34 cellular contexts compared by ENCODE assay signal in genomic region chr12:69028941-69029729, GRCh38.
A peak's percentile ranks its signal among the peaks of the same experiment; 100 is the strongest.
DNase-seq lines count a peak whose midpoint lies in the region; ATAC-seq and TF ChIP-seq lines count a peak whose summit lies in the region.
"Had no signal": no experiment of that assay in that cellular context is flagged by ENCODE, and none has a peak within 500 bp of the region (broad histone marks: within the 10 kb centered on the region; RNA-seq: fewer than 3 reads in every experiment).

No MANE protein-coding gene starts in this region.

- H4K91ac ChIP-seq in trophoblast cell (ENCODE audit: low read depth, low read length): no peak overlapping the region

- H4K20me1 ChIP-seq in fibroblast of lung (ENCODE audit: control insufficient read depth, extremely low read depth, insufficient read depth, low read length): no peaks in the 10 kb centered on the region

- H3K9me3 Mint-ChIP-seq in HFFc6: no peaks in the 10 kb centered on the region; the same call in 1 of the 2 replicates
- H3K9me3 Mint-ChIP-seq: activated CD8-positive, alpha-beta T cell treated with anti-CD3 and anti-CD28 coated beads for 36 hours; activated T-helper 1 cell treated with anti-CD3 and anti-CD28 coated beads, Interleukin-12 subunit alpha, Interleukin-12 subunit beta, Interleukin-2, Interleukin-4 antibody, amounts not matched to agents 30 ng/mL and 10 ng/mL and 1 ng/mL, durations not matched to agents 14 hours and 24 hours and 36 hours; natural killer cell treated with Interleukin-12 subunit alpha and Interleukin-12 subunit beta and Interleukin-15 and Interleukin-18, amount 100 ng/mL, for 72 hours had no signal

- H3K27me3 ChIP-seq in fibroblast of lung (ENCODE audit: control insufficient read depth, insufficient read depth, low read length) (no peaks in the 10 kb centered on the region), trophoblast cell (ENCODE audit: insufficient read depth, low read length) (no peaks in the 10 kb centered on the region)
- H3K27me3 ChIP-seq: gastroesophageal sphincter, suprapubic skin, upper lobe of right lung had no signal

- H3K14ac ChIP-seq in trophoblast cell (ENCODE audit: low read length): no peak overlapping the region

- H3K4ac ChIP-seq in trophoblast cell (ENCODE audit: low read depth, low read length): no peak overlapping the region

- H3K79me2 ChIP-seq in fibroblast of lung (ENCODE audit: control insufficient read depth, insufficient read depth, low read length) (no peaks in the 10 kb centered on the region), trophoblast cell (ENCODE audit: control insufficient read depth, insufficient read depth, low read length, poor library complexity) (no peaks in the 10 kb centered on the region)
- H3K79me2 ChIP-seq: parathyroid adenoma had no signal

- TF ChIP-seq CTCF in HFFc6 (IDR thresholded peaks at IDR 0.05) (no peak), fibroblast of lung (conservative IDR thresholded peaks at IDR 0.05 in 1 of 2, IDR thresholded peaks at IDR 0.05 in 1 of 2; ENCODE audit: low read depth in 1 of 2, low read length in 2 of 2) (no peak)

- H2BK120ac ChIP-seq in trophoblast cell (ENCODE audit: insufficient read depth, low read length, poor library complexity): no peak overlapping the region

- no peak overlapping the region for H2AK5ac ChIP-seq in trophoblast cell (ENCODE audit: low read length)

- peak; percentile 25 for DNase-seq in HFFc6
- DNase-seq in T1000 (lab: John Stamatoyannopoulos, UW): peak; percentile 90
- peak; percentile 8 to 9 for DNase-seq in fibroblast of lung (ENCODE audit: low read depth in 2 of 2)
- peak in 1 of 2 donors; percentile 59 for DNase-seq in trophoblast cell
- no peak for DNase-seq in activated CD4-positive, alpha-beta T cell treated with anti-CD3 and anti-CD28 coated beads, Interleukin-2, amount 50 U/mL, for 48 hours
- DNase-seq: activated CD4-positive, alpha-beta T cell treated with anti-CD3 and anti-CD28 coated beads for 1 hour; activated CD8-positive, alpha-beta memory T cell treated with anti-CD3 and anti-CD28 coated beads, Interleukin-2, amount 50 U/mL, for 48 hours; activated CD8-positive, alpha-beta T cell treated with anti-CD3 and anti-CD28 coated beads for 36 hours; activated naive CD4-positive, alpha-beta T cell treated with Interleukin-2 at 50 U/mL for 16 hours; amniotic stem cell; C1 segment of cervical spinal cord; COR-L47; DMS53; effector CD8-positive, alpha-beta T cell; GDM1; KBM-7; lower lobe of right lung; MM.1S; mucosa of descending colon; NCI-H1105 treated with DMSO at 0.1 percent for 48 hours; NCI-H187 treated with DMSO at 0.1 percent for 48 hours; NCI-H2171; retina; small intestine; stimulated activated naive CD4-positive, alpha-beta T cell treated with Interleukin-2 at 50 U/mL for 16 hours; upper lobe of right lung had no signal

- H2AFZ ChIP-seq in fibroblast of lung (ENCODE audit: low read length) (no peak overlapping the region), trophoblast cell (ENCODE audit: insufficient read depth, low read length, poor library complexity) (no peak overlapping the region)
- H2AFZ ChIP-seq: parathyroid adenoma had no signal

- H3K4me2 ChIP-seq in fibroblast of lung (ENCODE audit: extremely low read depth, insufficient read depth, low read length) (no peak overlapping the region), trophoblast cell (ENCODE audit: low read length) (no peak overlapping the region)

- no peaks in the 10 kb centered on the region for H3K36me3 Mint-ChIP-seq in HFFc6 (ENCODE audit: low read depth)
- H3K36me3 Mint-ChIP-seq: natural killer cell treated with Interleukin-12 subunit alpha and Interleukin-12 subunit beta and Interleukin-15 and Interleukin-18, amount 100 ng/mL, for 72 hours had no signal

- H4K8ac ChIP-seq in trophoblast cell (ENCODE audit: low read depth, low read length): peak overlapping the region; percentile 3

- H3K9ac ChIP-seq in fibroblast of lung (ENCODE audit: insufficient read depth, low read length): no peak overlapping the region
- no peak overlapping the region for H3K9ac ChIP-seq in trophoblast cell (ENCODE audit: low read length)
- H3K9ac ChIP-seq: parathyroid adenoma had no signal

- H3K23ac ChIP-seq in trophoblast cell (ENCODE audit: low read length): no peak overlapping the region

- no peak overlapping the region for H2BK12ac ChIP-seq in trophoblast cell (ENCODE audit: low read length)

- no CpG with 5 or more reads among the region's 11 CpGs for WGBS in trophoblast cell (ENCODE audit: extremely low coverage, insufficient coverage, insufficient read length)

- no peaks in the 10 kb centered on the region for H3K79me1 ChIP-seq in trophoblast cell (ENCODE audit: low read length)

- H3K4me3 ChIP-seq in fibroblast of lung (replicated peaks in 1 of 4; ENCODE audit: control extremely low read depth in 1 of 4, insufficient read depth in 1 of 4, low read depth in 3 of 4, low read length in 4 of 4) (no peak overlapping the region), trophoblast cell (ENCODE audit: low read depth, low read length) (no peak overlapping the region)
- H3K4me3 ChIP-seq: gastroesophageal sphincter, lower lobe of right lung, mucosa of descending colon, suprapubic skin, upper lobe of right lung had no signal

- H3K4me1 ChIP-seq in fibroblast of lung (ENCODE audit: control insufficient read depth, extremely low read depth, insufficient read depth, low read length) (no peaks in the 10 kb centered on the region), trophoblast cell (ENCODE audit: control insufficient read depth in 1 of 2, insufficient read depth in 2 of 2, low read length in 2 of 2) (peaks cover 0 to 4% of the 10 kb centered on the region in 2 experiments)
- H3K4me1 ChIP-seq: gastroesophageal sphincter, lower lobe of right lung, parathyroid adenoma, upper lobe of right lung had no signal

- H3K4me1 Mint-ChIP-seq in HFFc6 (ENCODE audit: low read depth): peaks cover 65% of the 10 kb centered on the region

- no peak overlapping the region for H3K4me3 Mint-ChIP-seq in HFFc6
- H3K4me3 Mint-ChIP-seq: activated CD8-positive, alpha-beta T cell treated with anti-CD3 and anti-CD28 coated beads for 36 hours; activated T-helper 1 cell treated with anti-CD3 and anti-CD28 coated beads, Interleukin-12 subunit alpha, Interleukin-12 subunit beta, Interleukin-2, Interleukin-4 antibody, amounts not matched to agents 30 ng/mL and 10 ng/mL and 1 ng/mL, durations not matched to agents 14 hours and 24 hours and 36 hours; natural killer cell treated with Interleukin-12 subunit alpha and Interleukin-12 subunit beta and Interleukin-15 and Interleukin-18, amount 100 ng/mL, for 72 hours had no signal

- H3K9me3 ChIP-seq in fibroblast of lung (ENCODE audit: control insufficient read depth, insufficient read depth, low read depth, low read length): no peaks in the 10 kb centered on the region
- H3K9me3 ChIP-seq in trophoblast cell (ENCODE audit: insufficient read depth, low read depth, low read length): no peaks in the 10 kb centered on the region
- H3K9me3 ChIP-seq: gastroesophageal sphincter, lower lobe of right lung, mucosa of descending colon, suprapubic skin, upper lobe of right lung had no signal

- H3K36me3 ChIP-seq in fibroblast of lung (ENCODE audit: control insufficient read depth, insufficient read depth, low read length) (no peaks in the 10 kb centered on the region), trophoblast cell (ENCODE audit: control insufficient read depth in 1 of 2, insufficient read depth in 2 of 2, low read length in 2 of 2) (no peaks in the 10 kb centered on the region)
- H3K36me3 ChIP-seq: gastroesophageal sphincter, lower lobe of right lung, suprapubic skin, upper lobe of right lung had no signal

- H3K27me3 Mint-ChIP-seq in HFFc6 (ENCODE audit: insufficient read depth): no peaks in the 10 kb centered on the region

- ATAC-seq in GM19467 (IDR thresholded peaks at IDR 0.05; ENCODE audit: unreplicated experiment) (no peak), HG02973 (IDR thresholded peaks at IDR 0.05; ENCODE audit: unreplicated experiment) (no peak), HG03432 (IDR thresholded peaks at IDR 0.05; ENCODE audit: unreplicated experiment) (no peak)
- ATAC-seq: activated CD8-positive, alpha-beta T cell treated with anti-CD3 and anti-CD28 coated beads for 36 hours; gastroesophageal sphincter; lower lobe of right lung; mucosa of descending colon; natural killer cell treated with Interleukin-12 subunit alpha and Interleukin-12 subunit beta and Interleukin-15 and Interleukin-18, amount 100 ng/mL, for 72 hours; upper lobe of right lung had no signal

- H3K18ac ChIP-seq in trophoblast cell (ENCODE audit: low read length): no peak overlapping the region

- H3K27ac ChIP-seq in fibroblast of lung (ENCODE audit: insufficient read depth, low read length) (no peak overlapping the region), trophoblast cell (ENCODE audit: low read depth, low read length) (no peak overlapping the region)
- H3K27ac ChIP-seq: gastroesophageal sphincter, lower lobe of right lung, parathyroid adenoma, suprapubic skin, upper lobe of right lung had no signal

- peak overlapping the region; percentile 16 for H3K27ac Mint-ChIP-seq in HFFc6
- H3K27ac Mint-ChIP-seq: activated CD8-positive, alpha-beta T cell treated with anti-CD3 and anti-CD28 coated beads for 36 hours; activated T-helper 1 cell treated with anti-CD3 and anti-CD28 coated beads, Interleukin-12 subunit alpha, Interleukin-12 subunit beta, Interleukin-2, Interleukin-4 antibody, amounts not matched to agents 30 ng/mL and 10 ng/mL and 1 ng/mL, durations not matched to agents 14 hours and 24 hours and 36 hours; natural killer cell treated with Interleukin-12 subunit alpha and Interleukin-12 subunit beta and Interleukin-15 and Interleukin-18, amount 100 ng/mL, for 72 hours had no signal

- no peak overlapping the region for H4K12ac ChIP-seq in trophoblast cell (ENCODE audit: low read depth, low read length)

- no peak overlapping the region for H2BK5ac ChIP-seq in trophoblast cell (ENCODE audit: low read depth, low read length, poor library complexity)

Comparison
In these comparisons a context has a peak if more than half of its experiments do, and no peak if none do; other contexts are left out.
1. DNase-seq: peak in HFFc6 (single experiment), T1000 (single experiment) and fibroblast of lung (2 of 2); none in activated CD4-positive, alpha-beta T cell treated with anti-CD3 and anti-CD28 coated beads, Interleukin-2, amount 50 U/mL, for 48 hours (0 of 2).